14 cellular contexts compared by ENCODE assay signal in the genomic region with DNA sequence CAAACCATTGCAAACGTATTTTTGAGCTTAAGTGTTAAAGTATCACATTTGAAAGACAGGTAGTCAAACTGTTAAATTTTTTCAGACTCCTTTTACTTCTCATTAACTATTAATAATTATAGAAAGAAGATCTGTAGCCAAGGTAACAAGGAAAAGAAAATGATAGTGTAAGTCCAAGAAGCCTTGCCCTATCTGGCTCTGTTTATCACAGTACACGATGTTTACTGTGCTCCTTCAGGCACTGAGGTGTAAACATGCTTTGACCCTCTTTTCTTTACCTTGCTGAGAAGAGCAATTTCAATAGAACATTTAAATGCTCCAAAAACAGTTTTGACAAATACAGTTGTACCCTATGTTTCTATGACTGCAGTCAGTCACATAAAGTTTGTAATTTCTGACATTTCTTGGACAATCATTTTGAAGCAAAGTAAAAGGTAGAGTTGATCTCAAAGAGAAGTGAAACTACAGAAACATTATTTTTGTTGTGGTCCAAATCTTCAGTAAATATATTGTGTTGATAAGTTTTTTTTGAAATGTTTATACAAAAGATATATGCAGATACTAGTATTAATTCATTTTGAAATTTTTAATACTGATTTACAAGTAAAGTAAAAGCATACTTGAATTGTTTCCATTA.
DNase-seq lines count a peak whose midpoint lies in the region; ATAC-seq and TF ChIP-seq lines count a peak whose summit lies in the region.
"Had no signal": no experiment of that assay in that cellular context is flagged by ENCODE, and none has a peak within 500 bp of the region (broad histone marks: within the 10 kb centered on the region; RNA-seq: fewer than 3 reads in every experiment).

No MANE protein-coding gene starts in this region.

- peak overlapping the region; percentile 50; the same call in 1 of the 2 replicates for H3K18ac ChIP-seq in IMR-90 (ENCODE audit: low read depth, low read length)

- no peak overlapping the region for H2AK5ac ChIP-seq in IMR-90 (ENCODE audit: low read depth, low read length)

- H3K4me3 ChIP-seq in IMR-90 (ENCODE audit: insufficient read depth, low read depth, low read length) = no peak overlapping the region
- H3K4me3 ChIP-seq: neural progenitor cell had no signal

- no peak overlapping the region for H3K4me2 ChIP-seq in IMR-90 (ENCODE audit: low read depth, low read length)
- H3K4me2 ChIP-seq: neural progenitor cell had no signal

- H3K4me1 ChIP-seq in IMR-90 (ENCODE audit: control insufficient read depth, insufficient read depth, low read length) = peaks cover 3% of the 10 kb centered on the region
- H3K4me1 ChIP-seq: neural progenitor cell had no signal

- H2BK120ac ChIP-seq in IMR-90 (ENCODE audit: low read depth, low read length) = no peak overlapping the region

- ATAC-seq in GM18868 (IDR thresholded peaks at IDR 0.05; ENCODE audit: unreplicated experiment) = peak; percentile 33
- ATAC-seq in GM21515 (IDR thresholded peaks at IDR 0.05; ENCODE audit: unreplicated experiment) = peak; percentile 71
- ATAC-seq in HG03025 (IDR thresholded peaks at IDR 0.05; ENCODE audit: low FRiP score, unreplicated experiment) = peak; percentile 58
- ATAC-seq in IMR-90 (ENCODE audit: low read depth) = no peak
- no peak for ATAC-seq in Right ventricle myocardium superior (ENCODE audit: poor library complexity)
- ATAC-seq in HG03139 (IDR thresholded peaks at IDR 0.05; ENCODE audit: unreplicated experiment) = no peak

- H4K20me1 ChIP-seq in IMR-90 (ENCODE audit: insufficient read depth, low read length) = no peaks in the 10 kb centered on the region

- H3K9ac ChIP-seq in IMR-90 (ENCODE audit: low read depth, low read length) = no peak overlapping the region
- H3K9ac ChIP-seq: neural progenitor cell had no signal

- H2AFZ ChIP-seq in IMR-90 (replicated peaks; ENCODE audit: low read length, poor library complexity) = no peak overlapping the region
- H2AFZ ChIP-seq: neural progenitor cell had no signal

- no peak overlapping the region for H4K5ac ChIP-seq in IMR-90 (ENCODE audit: low read depth, low read length)

- BruUV-seq in IMR-90 (replicated peaks; lab: Mats Ljungman, UMichigan) = no TSS peak

- TF ChIP-seq CTCF in IMR-90 (conservative IDR thresholded peaks at IDR 0.05; ENCODE audit: low read depth, low read length) = no peak

- H2BK20ac ChIP-seq in IMR-90 (ENCODE audit: low read depth, low read length) = no peak overlapping the region

- POLR2A ChIA-PET in IMR-90 (lab: Charles Lee; ENCODE audit: unreplicated experiment) = interaction anchor here (0.7 kb wide), 1 partner anchor 25 kb away, joined by 3 read pairs; no protein-coding TSS in a partner anchor

- no peaks in the 10 kb centered on the region for H3K27me3 ChIP-seq in IMR-90 (ENCODE audit: control insufficient read depth, insufficient read depth, low read length)
- H3K27me3 ChIP-seq: neural progenitor cell had no signal

- H2BK5ac ChIP-seq in IMR-90 (ENCODE audit: low read depth, low read length, poor library complexity, severe bottlenecking) = no peak overlapping the region

- H3K36me3 ChIP-seq in IMR-90 (ENCODE audit: control insufficient read depth, insufficient read depth, low read length) = no peaks in the 10 kb centered on the region
- H3K36me3 ChIP-seq: neural progenitor cell had no signal

- no peaks in the 10 kb centered on the region for H3K9me3 ChIP-seq in IMR-90 (ENCODE audit: control insufficient read depth, insufficient read depth, low read length)

- H4K91ac ChIP-seq in IMR-90 (ENCODE audit: insufficient read depth, low read depth, low read length) = no peak overlapping the region

- no peak overlapping the region for H3K14ac ChIP-seq in IMR-90 (replicated peaks; ENCODE audit: low read depth, low read length)

- intact Hi-C loops in IMR-90 (cut with micrococcal nuclease) = loop anchor here (5.0 kb wide), 1 partner anchor 137 kb away; no protein-coding TSS in a partner anchor
- intact Hi-C loops in Right ventricle myocardium superior (cut with DNase I) = no loop called here

- peaks cover 3% of the 10 kb centered on the region; the same call in 1 of the 2 replicates for H3K9me1 ChIP-seq in IMR-90 (ENCODE audit: insufficient read depth, low read length)

- in situ Hi-C loops in IMR-90 (cut with MboI; ENCODE audit: low sequenced_read_pairs) = no loop called here

- no peak for TF ChIP-seq RAD21 in IMR-90 (IDR thresholded peaks at IDR 0.05; ENCODE audit: low read length)

- no peak for DNase-seq in IMR-90
- DNase-seq in occipital lobe (lab: John Stamatoyannopoulos, UW) = no peak
- no peak for DNase-seq in HK-2 (ENCODE audit: unreplicated experiment)
- DNase-seq in Right ventricle myocardium superior = no peak
- DNase-seq: activated CD4-positive, alpha-beta memory T cell treated with anti-CD3 and anti-CD28 coated beads, Interleukin-2, amount 10 ng/mL, durations not matched to agents 7 days and 5 days; effector CD8-positive, alpha-beta T cell; NCI-H1930; NCI-H510A; retina had no signal

- TF ChIP-seq POLR2A in IMR-90 (IDR thresholded peaks at IDR 0.05; ENCODE audit: low read depth, low read length) = no peak

- H3K56ac ChIP-seq in IMR-90 (ENCODE audit: extremely low read depth, insufficient read depth, low read length) = no peak overlapping the region

- CTCF ChIA-PET in IMR-90 (lab: Yijun Ruan, JAX) = no interaction called here

- H3K79me1 ChIP-seq in IMR-90 (ENCODE audit: low read depth in 1 of 2, low read length in 2 of 2) = no peaks in the 10 kb centered on the region

- no peak overlapping the region for H3K27ac ChIP-seq in IMR-90 (ENCODE audit: insufficient read depth, low read length)
- H3K27ac ChIP-seq: neural progenitor cell had no signal

- H3K23ac ChIP-seq in IMR-90 (ENCODE audit: low read depth, low read length) = no peak overlapping the region

- H4K8ac ChIP-seq in IMR-90 (ENCODE audit: low read depth in 2 of 2, low read length in 2 of 2) = peak overlapping the region in 1 of 2 experiments; percentile 40; a peak in 1 of 4 replicates

- no CpG with 5 or more reads among the region's 2 CpGs for WGBS in IMR-90 (ENCODE audit: extremely low coverage in 2 of 2, insufficient read length in 1 of 2), 2 experiments

- no peak overlapping the region for H2BK15ac ChIP-seq in IMR-90 (ENCODE audit: low read depth, low read length)

- no peak overlapping the region for H3K4ac ChIP-seq in IMR-90 (ENCODE audit: low read depth, low read length)

- H2AK9ac ChIP-seq in IMR-90 (replicated peaks; ENCODE audit: low read depth, low read length, poor library complexity) = no peak overlapping the region

- dilution Hi-C loops in IMR-90 (cut with HindIII; ENCODE audit: low sequenced_read_pairs, unreplicated experiment) = no loop called here

TF ChIP-seq in IMR-90, 13 proteins besides CTCF, POLR2A, EP300 and RAD21:
- TF ChIP-seq FOS (IDR thresholded peaks at IDR 0.05; ENCODE audit: low read depth, low read length) (no peak), ELK1 (IDR thresholded peaks at IDR 0.05; ENCODE audit: borderline replicate concordance, low read depth, low read length) (no peak), NFE2L2 (IDR thresholded peaks at IDR 0.05; ENCODE audit: low read depth, low read length) (no peak), MXI1 (IDR thresholded peaks at IDR 0.05; ENCODE audit: borderline replicate concordance, low read depth, low read length) (no peak), MAZ (IDR thresholded peaks at IDR 0.05; ENCODE audit: borderline replicate concordance, low read depth, low read length) (no peak), CHD1 (IDR thresholded peaks at IDR 0.05; ENCODE audit: low read depth, low read length) (no peak), MAFK (IDR thresholded peaks at IDR 0.05; ENCODE audit: low read depth, low read length) (no peak), SMC3 (IDR thresholded peaks at IDR 0.05; ENCODE audit: low read depth, low read length) (no peak), RCOR1 (IDR thresholded peaks at IDR 0.05; ENCODE audit: insufficient replicate concordance, low read length) (no peak), RFX5 (IDR thresholded peaks at IDR 0.05; ENCODE audit: low read depth, low read length) (no peak), CEBPB (IDR thresholded peaks at IDR 0.05; ENCODE audit: low read depth, low read length) (no peak), BHLHE40 (IDR thresholded peaks at IDR 0.05; ENCODE audit: low read depth, low read length) (no peak)
- TF ChIP-seq, protein P1, sequence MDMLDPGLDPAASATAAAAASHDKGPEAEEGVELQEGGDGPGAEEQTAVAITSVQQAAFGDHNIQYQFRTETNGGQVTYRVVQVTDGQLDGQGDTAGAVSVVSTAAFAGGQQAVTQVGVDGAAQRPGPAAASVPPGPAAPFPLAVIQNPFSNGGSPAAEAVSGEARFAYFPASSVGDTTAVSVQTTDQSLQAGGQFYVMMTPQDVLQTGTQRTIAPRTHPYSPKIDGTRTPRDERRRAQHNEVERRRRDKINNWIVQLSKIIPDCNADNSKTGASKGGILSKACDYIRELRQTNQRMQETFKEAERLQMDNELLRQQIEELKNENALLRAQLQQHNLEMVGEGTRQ (IDR thresholded peaks at IDR 0.05; ENCODE audit: low read depth, low read length) = no peak
TF ChIP-seq in IMR-90: peak in this region for 0.

Comparison
In these comparisons a context has a peak if more than half of its experiments do, and no peak if none do; other contexts are left out.
1. ATAC-seq: peak in GM18868 (single experiment), GM21515 (single experiment) and HG03025 (single experiment); none in IMR-90 (single experiment), Right ventricle myocardium superior (single experiment) and HG03139 (single experiment).